ENCODE assay signal across 22 cellular contexts in the genomic region with DNA sequence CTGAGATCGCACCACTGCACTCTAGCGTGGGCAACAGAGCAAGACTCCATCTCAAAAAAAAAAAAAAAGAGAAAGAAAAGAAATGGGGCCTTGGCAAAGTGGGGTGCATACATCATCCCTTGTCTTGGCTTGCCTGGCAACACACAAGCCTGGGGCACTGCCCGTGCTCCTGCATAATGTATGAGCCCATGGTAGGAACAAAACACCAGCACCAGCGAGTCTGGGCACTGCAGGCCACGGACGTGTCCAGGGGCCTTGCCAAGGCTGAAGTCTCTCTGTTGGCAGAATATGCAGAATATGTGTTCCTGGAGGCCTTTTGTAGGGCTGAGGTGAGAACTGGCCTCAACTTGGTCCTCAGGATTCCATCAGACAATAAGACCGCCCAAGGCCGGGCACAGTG. TPM values are rescaled to one million over a fixed set of nuclear protein-coding genes. Genes with fewer than 3 reads are reported as not detected.
A peak's percentile ranks its signal among the peaks of the same experiment; 100 is the strongest.
DNase-seq lines count a peak whose midpoint lies in the region; ATAC-seq, FAIRE-seq and TF ChIP-seq lines count a peak whose summit lies in the region.
"Had no signal": no experiment of that assay in that cellular context is flagged by ENCODE, and none has a peak within 500 bp of the region (broad histone marks: within the 10 kb centered on the region; RNA-seq: fewer than 3 reads in every experiment).

No MANE protein-coding gene starts in this region.

- POLR2A ChIA-PET in HepG2 (lab: Yijun Ruan, JAX) = no interaction called here

- in situ Hi-C loops in G401 (cut with HindIII; ENCODE audit: low sequenced_read_pairs) = no loop called here
- in situ Hi-C loops in HepG2 (cut with HindIII; ENCODE audit: extremely low pct_ligation_motif_present, low pct_unique_long_range_greater_than_20kb) = no loop called here

- H3K79me2 ChIP-seq in HepG2 (ENCODE audit: insufficient read depth, low read length) = no peaks in the 10 kb centered on the region

- intact Hi-C loops in posterior cingulate gyrus (cut with DNase I) = no loop called here
- intact Hi-C loops in HepG2 (cut with micrococcal nuclease; ENCODE audit: unreplicated experiment) = no loop called here

- BruUV-seq in HepG2 (replicated peaks; lab: Mats Ljungman, UMichigan) = no TSS peak

- DNase-seq in G401 (ENCODE audit: low spot score) (peak; percentile 40), medulla oblongata (ENCODE audit: extremely low spot score) (peak; percentile 83), posterior cingulate gyrus (peak in 7 of 10 donors; percentile 54 to 90 (median 71)), DMS79 (lab: John Stamatoyannopoulos, UW) (no peak), HepG2 (ENCODE audit: low spot score) (no peak)
- DNase-seq: CD8-positive, alpha-beta memory T cell; GF-D8; KG1; NCI-H1436; NCI-H2081; NCI-H524 had no signal

- FAIRE-seq in HepG2 (lab: Jason Lieb, UNC) = no peak
- FAIRE-seq: D721Med, GM12891, GM18507 had no signal

- H3K36me3 ChIP-seq in HepG2 (replicated peaks in 1 of 2; ENCODE audit: control insufficient read depth in 1 of 2, insufficient read depth in 2 of 2, low read length in 2 of 2) = no peaks in the 10 kb centered on the region
- H3K36me3 ChIP-seq: BLaER1 had no signal

- peaks cover 37% of the 10 kb centered on the region for H3K4me1 ChIP-seq in HepG2 (ENCODE audit: insufficient read depth, low read length)

- no peak overlapping the region for H3K4me3 ChIP-seq in HepG2 (replicated peaks in 1 of 3; ENCODE audit: insufficient read depth in 1 of 3, low read depth in 2 of 3, low read length in 3 of 3)
- H3K4me3 ChIP-seq: BLaER1, GM23338 had no signal

- TF ChIP-seq RAD21 in HepG2 (CRISPR knock-in tag; IDR thresholded peaks at IDR 0.05) = no peak

- ATAC-seq in GM19324 (IDR thresholded peaks at IDR 0.05; ENCODE audit: low FRiP score, unreplicated experiment) = no peak
- ATAC-seq in HepG2 = no peak
- no peak for ATAC-seq in GM21619 (IDR thresholded peaks at IDR 0.05; ENCODE audit: unreplicated experiment)
- ATAC-seq: GM23338, Panc1, Right ventricle myocardium inferior had no signal

- no peaks in the 10 kb centered on the region for H4K20me1 ChIP-seq in HepG2 (ENCODE audit: insufficient read depth, low read length)
- H4K20me1 ChIP-seq: BLaER1 had no signal

- H3K9me3 ChIP-seq in HepG2 (ENCODE audit: low read length) = no peaks in the 10 kb centered on the region
- H3K9me3 ChIP-seq: BLaER1 had no signal

- TF ChIP-seq POLR2A in HepG2 (IDR thresholded peaks at IDR 0.05; ENCODE audit: insufficient read depth in 1 of 2, low read depth in 2 of 2, low read length in 2 of 2) = no peak

- no peak for TF ChIP-seq CTCF in HepG2 (CRISPR knock-in tag; IDR thresholded peaks at IDR 0.05)

- no peak overlapping the region for H2AFZ ChIP-seq in HepG2 (ENCODE audit: low read length)
- H2AFZ ChIP-seq: GM23338 had no signal

- H3K4me2 ChIP-seq in HepG2 (ENCODE audit: low read depth, low read length) = no peak overlapping the region
- H3K4me2 ChIP-seq: BLaER1, GM23338 had no signal

- H3K9ac ChIP-seq in HepG2 (ENCODE audit: insufficient read depth, low read depth, low read length) = no peak overlapping the region
- H3K9ac ChIP-seq: BLaER1 had no signal

- peaks cover 0 to 13% of the 10 kb centered on the region in 2 experiments; a peak in 3 of 5 replicates for H3K27me3 ChIP-seq in HepG2 (ENCODE audit: control insufficient read depth in 1 of 2, insufficient read depth in 2 of 2, low read length in 2 of 2)
- H3K27me3 ChIP-seq: BLaER1 had no signal

- CTCF ChIA-PET in HepG2 (lab: Yijun Ruan, JAX; ENCODE audit: low intra/inter-chr PET ratio, low total read pairs) = no interaction called here

- 49% methylated on average over 8 of the region's 8 CpGs for WGBS in HepG2 (ENCODE audit: low lambda C conversion rate)

- peak overlapping the region; percentile 0 for H3K27ac ChIP-seq in cingulate gyrus (ENCODE audit: low read depth, low read length)
- H3K27ac ChIP-seq in HepG2 (ENCODE audit: extremely low read length, insufficient read depth, low read length) = no peak overlapping the region
- H3K27ac ChIP-seq: BLaER1 had no signal

- TF ChIP-seq EP300 in HepG2 (IDR thresholded peaks at IDR 0.05; ENCODE audit: low read depth in 2 of 2, low read length in 2 of 2) (no peak), HepG2 (CRISPR knock-in tag; IDR thresholded peaks at IDR 0.05; ENCODE audit: borderline replicate concordance) (no peak)

RNA-seq across cellular contexts. Expression of a gene that starts 15.7 kb away (rescaled TPM):
- 432 and 515 TPM in 2 replicates for total RNA-seq in G401 (2014; rRNA removed; shearing (Covaris generic))
- total RNA-seq in HepG2 (2016; rRNA removed; fragmentation: Illumina TruSeq; extraction: Trizol) = 925 and 999 TPM in 2 replicates
- 363 and 383 TPM in 2 replicates for total RNA-seq in HepG2 (2016; cell fraction: cytosol; rRNA removed; fragmentation: Illumina TruSeq; extraction: Trizol; ENCODE audit: low read depth)
- total RNA-seq in HepG2 (2016; cell fraction: insoluble cytoplasmic fraction; rRNA removed; fragmentation: Illumina TruSeq; extraction: Trizol) = 919 and 949 TPM in 2 replicates
- total RNA-seq in HepG2 (2016; cell fraction: membrane; rRNA removed; fragmentation: Illumina TruSeq; extraction: Trizol) = 400 and 482 TPM in 2 replicates
- total RNA-seq in HepG2 (2016; cell fraction: nucleus; rRNA removed; fragmentation: Illumina TruSeq; extraction: Trizol) = 406 and 421 TPM in 2 replicates
- 1,884 and 1,912 TPM in 2 replicates for polyA plus RNA-seq in HepG2 (2011; rRNA removed)
- 1,982 and 2,786 TPM in 2 replicates for polyA plus RNA-seq in HepG2 (2011; cell fraction: cytosol; rRNA removed)
- 1,265 and 1,338 TPM in 2 replicates for polyA plus RNA-seq in HepG2 (2011; cell fraction: nucleus; rRNA removed)
- 2,541 and 2,865 TPM in 2 replicates for polyA plus RNA-seq in HepG2 (2012)
- 565 and 614 TPM in 2 replicates for polyA plus RNA-seq in HepG2 (2016; cell fraction: cytosol; fragmentation: Illumina TruSeq; extraction: Trizol; ENCODE audit: low read depth)
- polyA plus RNA-seq in HepG2 (2016; cell fraction: insoluble cytoplasmic fraction; fragmentation: Illumina TruSeq; extraction: Trizol; ENCODE audit: low read depth) = 1,258 and 1,452 TPM in 2 replicates
- polyA plus RNA-seq in HepG2 (2016; cell fraction: membrane; fragmentation: Illumina TruSeq; extraction: Trizol; ENCODE audit: low read depth) = 559 and 571 TPM in 2 replicates
- 791 and 794 TPM in 2 replicates for polyA plus RNA-seq in HepG2 (2016; cell fraction: nucleus; fragmentation: Illumina TruSeq; extraction: Trizol; ENCODE audit: insufficient read depth, low read depth)
- polyA minus RNA-seq in HepG2 (2011; rRNA and poly(A)+ RNA removed; ENCODE audit: low replicate concordance) = 1,277 and 3,284 TPM in 2 replicates
- 1,933 and 2,188 TPM in 2 replicates for polyA minus RNA-seq in HepG2 (2011; cell fraction: cytosol; rRNA and poly(A)+ RNA removed)
- polyA minus RNA-seq in HepG2 (2011; cell fraction: nucleus; rRNA and poly(A)+ RNA removed) = 380 and 520 TPM in 2 replicates

RNA-seq across cellular contexts. Expression of a gene that starts 18.8 kb away (rescaled TPM):
- 1.3 TPM in 1 of 2 replicates, not detected in the other for total RNA-seq in G401 (2014; rRNA removed; shearing (Covaris generic))
- not detected in 2 replicates for total RNA-seq in HepG2 (2016; rRNA removed; fragmentation: Illumina TruSeq; extraction: Trizol)
- total RNA-seq in HepG2 (2016; cell fraction: cytosol; rRNA removed; fragmentation: Illumina TruSeq; extraction: Trizol; ENCODE audit: low read depth) = not detected in 2 replicates
- total RNA-seq in HepG2 (2016; cell fraction: insoluble cytoplasmic fraction; rRNA removed; fragmentation: Illumina TruSeq; extraction: Trizol) = not detected in 2 replicates
- not detected in 2 replicates for total RNA-seq in HepG2 (2016; cell fraction: membrane; rRNA removed; fragmentation: Illumina TruSeq; extraction: Trizol)
- not detected in 2 replicates for total RNA-seq in HepG2 (2016; cell fraction: nucleus; rRNA removed; fragmentation: Illumina TruSeq; extraction: Trizol)
- 0.24 TPM in 1 of 2 replicates, not detected in the other for polyA plus RNA-seq in HepG2 (2011; rRNA removed)
- not detected in 2 replicates for polyA plus RNA-seq in HepG2 (2011; cell fraction: cytosol; rRNA removed)
- polyA plus RNA-seq in HepG2 (2011; cell fraction: nucleus; rRNA removed) = 0.10 and 0.54 TPM in 2 replicates
- polyA plus RNA-seq in HepG2 (2012) = not detected in 2 replicates
- not detected in 2 replicates for polyA plus RNA-seq in HepG2 (2016; cell fraction: cytosol; fragmentation: Illumina TruSeq; extraction: Trizol; ENCODE audit: low read depth)
- not detected in 2 replicates for polyA plus RNA-seq in HepG2 (2016; cell fraction: insoluble cytoplasmic fraction; fragmentation: Illumina TruSeq; extraction: Trizol; ENCODE audit: low read depth)
- polyA plus RNA-seq in HepG2 (2016; cell fraction: membrane; fragmentation: Illumina TruSeq; extraction: Trizol; ENCODE audit: low read depth) = not detected in 2 replicates
- not detected in 2 replicates for polyA plus RNA-seq in HepG2 (2016; cell fraction: nucleus; fragmentation: Illumina TruSeq; extraction: Trizol; ENCODE audit: insufficient read depth, low read depth)
- 0.72 TPM in 1 of 2 replicates, not detected in the other for polyA minus RNA-seq in HepG2 (2011; rRNA and poly(A)+ RNA removed; ENCODE audit: low replicate concordance)
- polyA minus RNA-seq in HepG2 (2011; cell fraction: cytosol; rRNA and poly(A)+ RNA removed) = not detected in 2 replicates
- polyA minus RNA-seq in HepG2 (2011; cell fraction: nucleus; rRNA and poly(A)+ RNA removed) = not detected in 2 replicates
- total RNA-seq: Right ventricle myocardium inferior had no signal
- polyA plus RNA-seq: CD8-positive, alpha-beta memory T cell had no signal

RNA-seq across cellular contexts. Expression of a gene that starts 25.9 kb away (rescaled TPM):
- total RNA-seq in G401 (2014; rRNA removed; shearing (Covaris generic)) = 225 and 232 TPM in 2 replicates
- 176 and 177 TPM in 2 replicates for total RNA-seq in HepG2 (2016; rRNA removed; fragmentation: Illumina TruSeq; extraction: Trizol)
- total RNA-seq in HepG2 (2016; cell fraction: cytosol; rRNA removed; fragmentation: Illumina TruSeq; extraction: Trizol; ENCODE audit: low read depth) = 65.7 and 77.2 TPM in 2 replicates
- total RNA-seq in HepG2 (2016; cell fraction: insoluble cytoplasmic fraction; rRNA removed; fragmentation: Illumina TruSeq; extraction: Trizol) = 171 and 181 TPM in 2 replicates
- total RNA-seq in HepG2 (2016; cell fraction: membrane; rRNA removed; fragmentation: Illumina TruSeq; extraction: Trizol) = 128 and 142 TPM in 2 replicates
- 74.9 and 87.3 TPM in 2 replicates for total RNA-seq in HepG2 (2016; cell fraction: nucleus; rRNA removed; fragmentation: Illumina TruSeq; extraction: Trizol)
- polyA plus RNA-seq in HepG2 (2011; rRNA removed) = 220 and 272 TPM in 2 replicates
- polyA plus RNA-seq in HepG2 (2011; cell fraction: cytosol; rRNA removed) = 258 and 302 TPM in 2 replicates
- polyA plus RNA-seq in HepG2 (2011; cell fraction: nucleus; rRNA removed) = 210 and 223 TPM in 2 replicates
- polyA plus RNA-seq in HepG2 (2012) = 137 and 191 TPM in 2 replicates
- polyA plus RNA-seq in HepG2 (2016; cell fraction: cytosol; fragmentation: Illumina TruSeq; extraction: Trizol; ENCODE audit: low read depth) = 74.4 and 81.5 TPM in 2 replicates
- 211 and 227 TPM in 2 replicates for polyA plus RNA-seq in HepG2 (2016; cell fraction: insoluble cytoplasmic fraction; fragmentation: Illumina TruSeq; extraction: Trizol; ENCODE audit: low read depth)
- 119 and 131 TPM in 2 replicates for polyA plus RNA-seq in HepG2 (2016; cell fraction: membrane; fragmentation: Illumina TruSeq; extraction: Trizol; ENCODE audit: low read depth)
- polyA plus RNA-seq in HepG2 (2016; cell fraction: nucleus; fragmentation: Illumina TruSeq; extraction: Trizol; ENCODE audit: insufficient read depth, low read depth) = 198 and 202 TPM in 2 replicates
- 448 and 594 TPM in 2 replicates for polyA minus RNA-seq in HepG2 (2011; rRNA and poly(A)+ RNA removed; ENCODE audit: low replicate concordance)
- polyA minus RNA-seq in HepG2 (2011; cell fraction: cytosol; rRNA and poly(A)+ RNA removed) = 140 and 151 TPM in 2 replicates
- polyA minus RNA-seq in HepG2 (2011; cell fraction: nucleus; rRNA and poly(A)+ RNA removed) = 46.2 and 53.8 TPM in 2 replicates

RNA-seq across cellular contexts. Expression of a gene that starts 26.9 kb away (rescaled TPM):
- total RNA-seq in G401 (2014; rRNA removed; shearing (Covaris generic)) = not detected in 2 replicates
- total RNA-seq in HepG2 (2016; rRNA removed; fragmentation: Illumina TruSeq; extraction: Trizol) = not detected in 2 replicates
- total RNA-seq in HepG2 (2016; cell fraction: cytosol; rRNA removed; fragmentation: Illumina TruSeq; extraction: Trizol; ENCODE audit: low read depth) = not detected in 2 replicates
- total RNA-seq in HepG2 (2016; cell fraction: insoluble cytoplasmic fraction; rRNA removed; fragmentation: Illumina TruSeq; extraction: Trizol) = not detected in 2 replicates
- total RNA-seq in HepG2 (2016; cell fraction: membrane; rRNA removed; fragmentation: Illumina TruSeq; extraction: Trizol) = not detected in 2 replicates
- total RNA-seq in HepG2 (2016; cell fraction: nucleus; rRNA removed; fragmentation: Illumina TruSeq; extraction: Trizol) = not detected in 2 replicates
- polyA plus RNA-seq in HepG2 (2011; rRNA removed) = not detected in 2 replicates
- polyA plus RNA-seq in HepG2 (2011; cell fraction: cytosol; rRNA removed) = not detected in 2 replicates
- not detected in 2 replicates for polyA plus RNA-seq in HepG2 (2011; cell fraction: nucleus; rRNA removed)
- not detected in 2 replicates for polyA plus RNA-seq in HepG2 (2012)
- not detected in 2 replicates for polyA plus RNA-seq in HepG2 (2016; cell fraction: cytosol; fragmentation: Illumina TruSeq; extraction: Trizol; ENCODE audit: low read depth)
- polyA plus RNA-seq in HepG2 (2016; cell fraction: insoluble cytoplasmic fraction; fragmentation: Illumina TruSeq; extraction: Trizol; ENCODE audit: low read depth) = not detected in 2 replicates
- not detected in 2 replicates for polyA plus RNA-seq in HepG2 (2016; cell fraction: membrane; fragmentation: Illumina TruSeq; extraction: Trizol; ENCODE audit: low read depth)
- polyA plus RNA-seq in HepG2 (2016; cell fraction: nucleus; fragmentation: Illumina TruSeq; extraction: Trizol; ENCODE audit: insufficient read depth, low read depth) = not detected in 2 replicates
- polyA minus RNA-seq in HepG2 (2011; rRNA and poly(A)+ RNA removed; ENCODE audit: low replicate concordance) = not detected in 2 replicates
- not detected in 2 replicates for polyA minus RNA-seq in HepG2 (2011; cell fraction: cytosol; rRNA and poly(A)+ RNA removed)
- polyA minus RNA-seq in HepG2 (2011; cell fraction: nucleus; rRNA and poly(A)+ RNA removed) = not detected in 2 replicates
- total RNA-seq: A172; CD8-positive, alpha-beta memory T cell; GM23338; Right ventricle myocardium inferior had no signal
- polyA plus RNA-seq: CD8-positive, alpha-beta memory T cell had no signal

RNA-seq across cellular contexts. Expression of a gene that starts 39.0 kb away (rescaled TPM):
- total RNA-seq in G401 (2014; rRNA removed; shearing (Covaris generic)) = not detected in 2 replicates
- 0.15 and 0.21 TPM in 2 replicates for total RNA-seq in HepG2 (2016; rRNA removed; fragmentation: Illumina TruSeq; extraction: Trizol)
- total RNA-seq in HepG2 (2016; cell fraction: cytosol; rRNA removed; fragmentation: Illumina TruSeq; extraction: Trizol; ENCODE audit: low read depth) = not detected in 2 replicates
- 0.24 TPM in 1 of 2 replicates, not detected in the other for total RNA-seq in HepG2 (2016; cell fraction: insoluble cytoplasmic fraction; rRNA removed; fragmentation: Illumina TruSeq; extraction: Trizol)
- total RNA-seq in HepG2 (2016; cell fraction: membrane; rRNA removed; fragmentation: Illumina TruSeq; extraction: Trizol) = not detected in 2 replicates
- 0.22 TPM in 1 of 2 replicates, not detected in the other for total RNA-seq in HepG2 (2016; cell fraction: nucleus; rRNA removed; fragmentation: Illumina TruSeq; extraction: Trizol)
- 0.55 and 1.4 TPM in 2 replicates for polyA plus RNA-seq in HepG2 (2011; rRNA removed)
- 0.36 and 0.52 TPM in 2 replicates for polyA plus RNA-seq in HepG2 (2011; cell fraction: cytosol; rRNA removed)
- 4.4 and 6.3 TPM in 2 replicates for polyA plus RNA-seq in HepG2 (2011; cell fraction: nucleus; rRNA removed)
- 0.52 and 0.72 TPM in 2 replicates for polyA plus RNA-seq in HepG2 (2012)
- polyA plus RNA-seq in HepG2 (2016; cell fraction: cytosol; fragmentation: Illumina TruSeq; extraction: Trizol; ENCODE audit: low read depth) = not detected in 2 replicates
- not detected in 2 replicates for polyA plus RNA-seq in HepG2 (2016; cell fraction: insoluble cytoplasmic fraction; fragmentation: Illumina TruSeq; extraction: Trizol; ENCODE audit: low read depth)
- polyA plus RNA-seq in HepG2 (2016; cell fraction: membrane; fragmentation: Illumina TruSeq; extraction: Trizol; ENCODE audit: low read depth) = not detected in 2 replicates
- 0.66 and 1.1 TPM in 2 replicates for polyA plus RNA-seq in HepG2 (2016; cell fraction: nucleus; fragmentation: Illumina TruSeq; extraction: Trizol; ENCODE audit: insufficient read depth, low read depth)
- 0.12 and 0.37 TPM in 2 replicates for polyA minus RNA-seq in HepG2 (2011; rRNA and poly(A)+ RNA removed; ENCODE audit: low replicate concordance)
- polyA minus RNA-seq in HepG2 (2011; cell fraction: cytosol; rRNA and poly(A)+ RNA removed) = not detected in 2 replicates
- not detected in 2 replicates for polyA minus RNA-seq in HepG2 (2011; cell fraction: nucleus; rRNA and poly(A)+ RNA removed)
- polyA plus RNA-seq: CD8-positive, alpha-beta memory T cell had no signal

Comparison
In these comparisons a context has a peak if more than half of its experiments do, and no peak if none do; other contexts are left out.
1. DNase-seq: peak in G401 (single experiment), medulla oblongata (single experiment) and posterior cingulate gyrus (7 of 10); none in DMS79 (single experiment) and HepG2 (single experiment).